In genomic region chr14:102131741-102132140, GRCh38 we compare ENCODE assay signal across 2 cellular contexts.
TF ChIP-seq lines count a peak whose summit lies in the region.

No MANE protein-coding gene starts in this region.

TF ChIP-seq in IMR-90, 13 proteins besides CTCF, POLR2A, EP300 and RAD21:
- TF ChIP-seq MXI1 (IDR thresholded peaks at IDR 0.05; ENCODE audit: borderline replicate concordance, low read depth, low read length): no peak
- no peak for TF ChIP-seq NFE2L2 (IDR thresholded peaks at IDR 0.05; ENCODE audit: low read depth, low read length)
- TF ChIP-seq CEBPB (IDR thresholded peaks at IDR 0.05; ENCODE audit: low read depth, low read length): no peak
- TF ChIP-seq BHLHE40 (IDR thresholded peaks at IDR 0.05; ENCODE audit: low read depth, low read length): no peak
- no peak for TF ChIP-seq MAZ (IDR thresholded peaks at IDR 0.05; ENCODE audit: borderline replicate concordance, low read depth, low read length)
- no peak for TF ChIP-seq SMC3 (IDR thresholded peaks at IDR 0.05; ENCODE audit: low read depth, low read length)
- no peak for TF ChIP-seq USF2 (IDR thresholded peaks at IDR 0.05; ENCODE audit: low read depth, low read length)

TF ChIP-seq in HepG2, 621 proteins besides CTCF, POLR2A, EP300 and RAD21:
- TF ChIP-seq TERF1 (CRISPR knock-in tag; IDR thresholded peaks at IDR 0.05): no peak
- no peak for TF ChIP-seq ZNF775 (CRISPR knock-in tag; IDR thresholded peaks at IDR 0.05; ENCODE audit: borderline replicate concordance)
- TF ChIP-seq CAMTA2 (CRISPR knock-in tag; IDR thresholded peaks at IDR 0.05; ENCODE audit: borderline replicate concordance): no peak
- TF ChIP-seq REXO4 (CRISPR knock-in tag; IDR thresholded peaks at IDR 0.05; ENCODE audit: borderline replicate concordance): no peak
TF ChIP-seq in HepG2: peak in this region for 0.
